18 cellular contexts compared by ENCODE assay signal in genomic region chr12:64160718-64161060, GRCh38.
DNase-seq lines count a peak whose midpoint lies in the region; ATAC-seq, FAIRE-seq and TF ChIP-seq lines count a peak whose summit lies in the region.
"Had no signal": no experiment of that assay in that cellular context is flagged by ENCODE, and none has a peak within 500 bp of the region (broad histone marks: within the 10 kb centered on the region; RNA-seq: fewer than 3 reads in every experiment).

No MANE protein-coding gene starts in this region.

- H3K79me2 ChIP-seq in mammary epithelial cell (ENCODE audit: insufficient read depth, low read length): no peaks in the 10 kb centered on the region

- no peaks in the 10 kb centered on the region for H4K20me1 ChIP-seq in mammary epithelial cell (ENCODE audit: insufficient read depth, low read length)

- TF ChIP-seq POLR2A in A549 (IDR thresholded peaks at IDR 0.05; ENCODE audit: low read length): no peak
- no peak for TF ChIP-seq POLR2A in gastroesophageal sphincter (IDR thresholded peaks at IDR 0.05)

- H3K36me3 ChIP-seq in mammary epithelial cell (ENCODE audit: insufficient read depth, low read length) (no peaks in the 10 kb centered on the region), gastroesophageal sphincter (no peaks in the 10 kb centered on the region), WERI-Rb-1 (no peaks in the 10 kb centered on the region)
- H3K36me3 ChIP-seq: pancreas, thoracic aorta had no signal

- BruUV-seq in mammary epithelial cell (replicated peaks; lab: Mats Ljungman, UMichigan): no TSS peak

- H3K9ac ChIP-seq in mammary epithelial cell (ENCODE audit: insufficient read depth, low read length): no peak overlapping the region

- intact Hi-C loops in mammary epithelial cell (cut with micrococcal nuclease): loop anchor here (1.0 kb wide), 1 partner anchor 21 kb away; no protein-coding TSS in a partner anchor

- no peak for FAIRE-seq in A549 (lab: Jason Lieb, UNC)
- no peak for FAIRE-seq in urothelium cell line (lab: Jason Lieb, UNC)
- FAIRE-seq: pancreas had no signal

- no peak; a peak in 2 of 6 replicates for ATAC-seq in A549
- ATAC-seq in gastroesophageal sphincter: no peak
- ATAC-seq in HG02759 (IDR thresholded peaks at IDR 0.05; ENCODE audit: unreplicated experiment): no peak
- ATAC-seq: activated CD4-positive, alpha-beta T cell treated with anti-CD3 and anti-CD28 coated beads for 36 hours; pancreas had no signal

- no peak for TF ChIP-seq CTCF in A549 (IDR thresholded peaks at IDR 0.05)
- TF ChIP-seq CTCF in mammary epithelial cell (conservative IDR thresholded peaks at IDR 0.05 in 1 of 2, IDR thresholded peaks at IDR 0.05 in 1 of 2; ENCODE audit: extremely low read depth in 1 of 2, insufficient read depth in 1 of 2, low read depth in 1 of 2, low read length in 2 of 2): no peak
- TF ChIP-seq CTCF in fibroblast of villous mesenchyme (IDR thresholded peaks at IDR 0.05; ENCODE audit: insufficient read depth, low read depth, low read length): no peak
- no peak for TF ChIP-seq CTCF in gastroesophageal sphincter (IDR thresholded peaks at IDR 0.05)
- TF ChIP-seq CTCF in WERI-Rb-1 (IDR thresholded peaks at IDR 0.05; ENCODE audit: low read depth, low read length): no peak

- H3K9me3 ChIP-seq in A549 (peaks cover 8% of the 10 kb centered on the region; the same call in 1 of the 3 replicates), mammary epithelial cell (replicated peaks; ENCODE audit: insufficient read depth, low read length) (no peaks in the 10 kb centered on the region), gastroesophageal sphincter (no peaks in the 10 kb centered on the region), WERI-Rb-1 (ENCODE audit: severe bottlenecking) (no peaks in the 10 kb centered on the region)
- H3K9me3 ChIP-seq: pancreas, thoracic aorta had no signal

- in situ Hi-C loops in mammary epithelial cell (cut with MboI; ENCODE audit: low sequenced_read_pairs in 2 of 2): no loop called here

- no peak for TF ChIP-seq EP300 in A549 (IDR thresholded peaks at IDR 0.05)
- TF ChIP-seq EP300 in gastroesophageal sphincter (IDR thresholded peaks at IDR 0.05): no peak

- no peaks in the 10 kb centered on the region for H3K27me3 ChIP-seq in mammary epithelial cell (ENCODE audit: insufficient read depth, low read length)
- no peaks in the 10 kb centered on the region for H3K27me3 ChIP-seq in gastroesophageal sphincter
- no peaks in the 10 kb centered on the region for H3K27me3 ChIP-seq in WERI-Rb-1 (ENCODE audit: insufficient read depth, low read depth, severe bottlenecking)
- H3K27me3 ChIP-seq: pancreas had no signal

- peak overlapping the region; percentile 75 for H2AFZ ChIP-seq in mammary epithelial cell (ENCODE audit: low read depth, low read length)

- POLR2A ChIA-PET in A549 (lab: Yijun Ruan, JAX): no interaction called here

- DNase-seq in A549 (ENCODE audit: low read depth in 1 of 2, low spot score in 1 of 2): no peak
- peak; percentile 89 for DNase-seq in HS-5 (ENCODE audit: low read depth)
- peak; percentile 42 for DNase-seq in mammary epithelial cell
- DNase-seq in fibroblast of villous mesenchyme (ENCODE audit: low read depth): peak; percentile 53
- no peak for DNase-seq in WERI-Rb-1
- no peak for DNase-seq in urothelium cell line (ENCODE audit: low spot score)
- DNase-seq: activated CD4-positive, alpha-beta T cell treated with anti-CD3 and anti-CD28 coated beads for 36 hours; activated T-cell treated with anti-CD3 and anti-CD28 coated beads for 4 hours; CD8-positive, alpha-beta memory T cell; central memory CD4-positive, alpha-beta T cell; hippocampal formation; NCI-H1105 treated with DMSO at 0.1 percent for 48 hours; pancreas; SHP77; stimulated activated CD4-positive, alpha-beta T cell treated with anti-CD3 and anti-CD28 coated beads, Interleukin-4, amount 100 ng/mL, for 24 hours had no signal

- WGBS in A549 (ENCODE audit: missing lambda C conversion rate): 32% methylated on average over 2 of the region's 2 CpGs
- 0% methylated on average over 2 of the region's 2 CpGs for WGBS in mammary epithelial cell (ENCODE audit: low coverage, missing lambda C conversion rate)
- 67 to 76% methylated on average over 2 of the region's 2 CpGs for WGBS in gastroesophageal sphincter (ENCODE audit: low coverage in 1 of 2), 2 donors

- H3K4me3 ChIP-seq in A549: no peak overlapping the region
- no peak overlapping the region for H3K4me3 ChIP-seq in mammary epithelial cell (replicated peaks in 1 of 3; ENCODE audit: insufficient read depth in 1 of 3, low read depth in 2 of 3, low read length in 3 of 3)
- no peak overlapping the region for H3K4me3 ChIP-seq in fibroblast of villous mesenchyme (ENCODE audit: low read depth, low read length)
- no peak overlapping the region for H3K4me3 ChIP-seq in gastroesophageal sphincter
- H3K4me3 ChIP-seq in WERI-Rb-1 (ENCODE audit: low read depth, low read length): no peak overlapping the region
- H3K4me3 ChIP-seq: pancreas, thoracic aorta had no signal

- dilution Hi-C loops in mammary epithelial cell (cut with HindIII; ENCODE audit: low sequenced_read_pairs): no loop called here

- no peak for TF ChIP-seq RAD21 in A549 (conservative IDR thresholded peaks at IDR 0.05 in 1 of 2, IDR thresholded peaks at IDR 0.05 in 1 of 2)

- H3K4me2 ChIP-seq in A549: peak overlapping the region; percentile 31; the same call in 2 of the 3 replicates
- H3K4me2 ChIP-seq in mammary epithelial cell (ENCODE audit: insufficient read depth, low read depth, low read length): peak overlapping the region; percentile 61

- H3K4me1 ChIP-seq in A549 (peaks cover 9% of the 10 kb centered on the region; the same call in 1 of the 3 replicates), mammary epithelial cell (ENCODE audit: insufficient read depth, low read length) (peaks cover 15% of the 10 kb centered on the region), gastroesophageal sphincter (no peaks in the 10 kb centered on the region)
- H3K4me1 ChIP-seq: pancreas had no signal

- H3K27ac ChIP-seq in A549 (peak overlapping the region; percentile 32 to 47; a peak in 5 of 6 replicates), mammary epithelial cell (ENCODE audit: insufficient read depth, low read depth, low read length) (peak overlapping the region; percentile 64), gastroesophageal sphincter (no peak overlapping the region), WERI-Rb-1 (no peak overlapping the region)
- H3K27ac ChIP-seq: pancreas, thoracic aorta had no signal

- CTCF ChIA-PET in A549 (lab: Yijun Ruan, JAX): interaction anchor here (1.0 kb wide), 1 partner anchor 16 kb away, joined by 3 read pairs; no protein-coding TSS in a partner anchor
- CTCF ChIA-PET in mammary epithelial cell (lab: Charles Lee; ENCODE audit: low non-redundant PET): no interaction called here

TF ChIP-seq in A549, 52 proteins besides CTCF, POLR2A, EP300 and RAD21:
- TF ChIP-seq MAX (IDR thresholded peaks at IDR 0.05): no peak
- 0 out of 2 replicates have a peak, but pooled peaks have one; percentile 11 for TF ChIP-seq JUNB (IDR thresholded peaks at IDR 0.05)
TF ChIP-seq in A549: peak in this region for 1.

Comparison
In these comparisons a context has a peak if more than half of its experiments do, and no peak if none do; other contexts are left out.
1. DNase-seq: peak in HS-5 (single experiment), mammary epithelial cell (single experiment) and fibroblast of villous mesenchyme (single experiment); none in A549 (0 of 2), WERI-Rb-1 (single experiment) and urothelium cell line (single experiment).
2. H3K27ac ChIP-seq: peak in A549 (2 of 2) and mammary epithelial cell (single experiment); none in gastroesophageal sphincter (0 of 4) and WERI-Rb-1 (single experiment).